In the genomic region with DNA sequence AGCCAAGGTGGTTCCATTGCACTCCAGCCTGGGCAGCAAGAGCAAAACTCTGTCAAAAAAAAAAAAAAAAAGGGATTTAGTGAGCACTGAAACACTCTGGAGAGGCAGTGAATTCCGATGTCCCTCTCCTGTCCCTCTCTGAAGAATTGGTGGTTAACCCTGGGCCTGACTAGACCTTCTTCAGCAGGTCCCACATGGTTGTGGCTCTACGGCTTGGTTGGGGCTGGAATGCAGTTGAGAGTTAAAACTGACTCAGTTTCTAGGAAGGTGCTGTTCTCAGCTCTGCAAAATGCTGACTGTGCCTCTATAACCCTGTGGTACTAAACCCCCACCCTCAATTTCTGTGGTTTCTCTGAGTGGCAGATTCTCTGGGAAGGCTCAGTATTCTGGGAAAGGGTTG, we compare ENCODE assay signal across 1 cellular context.
TF ChIP-seq lines count a peak whose summit lies in the region.

No MANE protein-coding gene starts in this region.

TF ChIP-seq in H1, 55 proteins besides CTCF, POLR2A, EP300 and RAD21 (continued from another document):
- TF ChIP-seq SIRT6 (IDR thresholded peaks at IDR 0.05; ENCODE audit: low read length) = no peak
- no peak for TF ChIP-seq POU5F1 (IDR thresholded peaks at IDR 0.05; ENCODE audit: low read depth, low read length)
- TF ChIP-seq, protein P1, sequence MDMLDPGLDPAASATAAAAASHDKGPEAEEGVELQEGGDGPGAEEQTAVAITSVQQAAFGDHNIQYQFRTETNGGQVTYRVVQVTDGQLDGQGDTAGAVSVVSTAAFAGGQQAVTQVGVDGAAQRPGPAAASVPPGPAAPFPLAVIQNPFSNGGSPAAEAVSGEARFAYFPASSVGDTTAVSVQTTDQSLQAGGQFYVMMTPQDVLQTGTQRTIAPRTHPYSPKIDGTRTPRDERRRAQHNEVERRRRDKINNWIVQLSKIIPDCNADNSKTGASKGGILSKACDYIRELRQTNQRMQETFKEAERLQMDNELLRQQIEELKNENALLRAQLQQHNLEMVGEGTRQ (IDR thresholded peaks at IDR 0.05; ENCODE audit: low read length) = no peak
- TF ChIP-seq ATF2 (IDR thresholded peaks at IDR 0.05; ENCODE audit: low read length) = no peak
- TF ChIP-seq ASH2L (IDR thresholded peaks at IDR 0.05; ENCODE audit: low read length) = no peak
- no peak for TF ChIP-seq NANOG (IDR thresholded peaks at IDR 0.05; ENCODE audit: insufficient read depth, low read depth, low read length, poor library complexity, severe bottlenecking)
- no peak for TF ChIP-seq SIN3A (conservative IDR thresholded peaks at IDR 0.05 in 1 of 2, IDR thresholded peaks at IDR 0.05 in 1 of 2; ENCODE audit: low read depth in 1 of 2, low read length in 2 of 2)
